1 cellular context compared by ENCODE assay signal in the genomic region with DNA sequence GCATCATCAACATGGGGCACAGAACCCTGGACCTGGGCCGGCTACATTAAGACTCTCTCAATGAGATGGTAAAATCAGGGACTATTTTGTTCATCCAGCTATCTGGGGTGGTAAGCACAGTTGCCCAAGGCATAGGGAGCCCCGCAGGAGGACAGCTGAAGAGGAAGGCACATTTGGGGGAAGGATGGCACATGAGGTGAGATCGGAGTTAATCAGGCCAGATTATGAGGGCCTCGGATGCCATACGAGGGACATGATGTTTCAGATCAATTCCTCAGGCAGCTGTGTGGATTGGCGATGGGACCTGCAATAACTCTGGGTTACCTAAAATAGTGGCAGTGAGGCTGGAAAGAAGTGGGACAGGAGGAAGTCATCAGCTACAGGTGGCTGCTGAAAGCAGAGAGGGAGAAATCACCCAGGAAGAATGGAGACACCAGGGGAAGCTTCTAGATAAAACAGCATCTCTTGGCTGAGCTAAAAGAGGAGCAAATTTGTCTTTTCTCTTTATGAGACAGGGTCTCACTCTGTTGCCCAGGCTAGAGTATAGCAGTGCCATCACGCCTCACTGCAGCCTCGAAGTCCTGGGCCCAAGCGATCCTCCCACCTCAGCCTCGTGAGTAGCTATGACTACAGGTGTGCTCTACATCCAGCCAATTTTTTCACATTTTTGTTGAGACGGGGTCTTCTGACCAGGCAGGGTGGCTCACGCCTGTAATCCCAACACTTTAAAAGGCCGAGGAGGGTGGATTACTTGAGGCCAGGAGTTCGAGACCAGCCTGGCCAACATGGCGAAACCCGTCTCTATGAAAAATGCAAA.
A peak's percentile ranks its signal among the peaks of the same experiment; 100 is the strongest.
TF ChIP-seq lines count a peak whose summit lies in the region.

No MANE protein-coding gene starts in this region.

TF ChIP-seq in HepG2, 621 proteins besides CTCF, POLR2A, EP300 and RAD21:
- TF ChIP-seq AGO2 (optimal IDR thresholded peaks at IDR 0.05; ENCODE audit: low read depth, low read length) (peak; percentile 79), RBM22 (optimal IDR thresholded peaks at IDR 0.05; ENCODE audit: low read length) (peak; percentile 89), RBFOX2 (IDR thresholded peaks at IDR 0.05; ENCODE audit: low read depth, low read length) (0 out of 2 replicates have a peak, but pooled peaks have one; percentile 33), POLR2G (IDR thresholded peaks at IDR 0.05; ENCODE audit: low read depth, low read length) (peak; percentile 32; the same call in 1 of the 2 replicates), ZBTB3 (CRISPR knock-in tag; IDR thresholded peaks at IDR 0.05; ENCODE audit: borderline replicate concordance, low read depth) (no peak), AKAP8 (CRISPR knock-in tag; IDR thresholded peaks at IDR 0.05) (0 out of 2 replicates have a peak, but pooled peaks have one; percentile 70), GLI4 (CRISPR knock-in tag; IDR thresholded peaks at IDR 0.05; ENCODE audit: borderline replicate concordance) (no peak), ZNF720 (CRISPR knock-in tag; IDR thresholded peaks at IDR 0.05) (no peak), MBD4 (IDR thresholded peaks at IDR 0.05; ENCODE audit: borderline replicate concordance, low read length) (peak; percentile 32; the same call in 1 of the 2 replicates), POLR2AphosphoS5 (IDR thresholded peaks at IDR 0.05; ENCODE audit: low read depth, low read length) (0 out of 2 replicates have a peak, but pooled peaks have one; percentile 22), ZNF121 (CRISPR knock-in tag; IDR thresholded peaks at IDR 0.05) (0 out of 2 replicates have a peak, but pooled peaks have one; percentile 32)
- TF ChIP-seq, protein P1, sequence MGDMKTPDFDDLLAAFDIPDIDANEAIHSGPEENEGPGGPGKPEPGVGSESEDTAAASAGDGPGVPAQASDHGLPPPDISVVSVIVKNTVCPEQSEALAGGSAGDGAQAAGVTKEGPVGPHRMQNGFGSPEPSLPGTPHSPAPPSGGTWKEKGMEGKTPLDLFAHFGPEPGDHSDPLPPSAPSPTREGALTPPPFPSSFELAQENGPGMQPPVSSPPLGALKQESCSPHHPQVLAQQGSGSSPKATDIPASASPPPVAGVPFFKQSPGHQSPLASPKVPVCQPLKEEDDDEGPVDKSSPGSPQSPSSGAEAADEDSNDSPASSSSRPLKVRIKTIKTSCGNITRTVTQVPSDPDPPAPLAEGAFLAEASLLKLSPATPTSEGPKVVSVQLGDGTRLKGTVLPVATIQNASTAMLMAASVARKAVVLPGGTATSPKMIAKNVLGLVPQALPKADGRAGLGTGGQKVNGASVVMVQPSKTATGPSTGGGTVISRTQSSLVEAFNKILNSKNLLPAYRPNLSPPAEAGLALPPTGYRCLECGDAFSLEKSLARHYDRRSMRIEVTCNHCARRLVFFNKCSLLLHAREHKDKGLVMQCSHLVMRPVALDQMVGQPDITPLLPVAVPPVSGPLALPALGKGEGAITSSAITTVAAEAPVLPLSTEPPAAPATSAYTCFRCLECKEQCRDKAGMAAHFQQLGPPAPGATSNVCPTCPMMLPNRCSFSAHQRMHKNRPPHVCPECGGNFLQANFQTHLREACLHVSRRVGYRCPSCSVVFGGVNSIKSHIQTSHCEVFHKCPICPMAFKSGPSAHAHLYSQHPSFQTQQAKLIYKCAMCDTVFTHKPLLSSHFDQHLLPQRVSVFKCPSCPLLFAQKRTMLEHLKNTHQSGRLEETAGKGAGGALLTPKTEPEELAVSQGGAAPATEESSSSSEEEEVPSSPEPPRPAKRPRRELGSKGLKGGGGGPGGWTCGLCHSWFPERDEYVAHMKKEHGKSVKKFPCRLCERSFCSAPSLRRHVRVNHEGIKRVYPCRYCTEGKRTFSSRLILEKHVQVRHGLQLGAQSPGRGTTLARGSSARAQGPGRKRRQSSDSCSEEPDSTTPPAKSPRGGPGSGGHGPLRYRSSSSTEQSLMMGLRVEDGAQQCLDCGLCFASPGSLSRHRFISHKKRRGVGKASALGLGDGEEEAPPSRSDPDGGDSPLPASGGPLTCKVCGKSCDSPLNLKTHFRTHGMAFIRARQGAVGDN (CRISPR knock-in tag; IDR thresholded peaks at IDR 0.05) = peak; percentile 22; the same call in 1 of the 2 replicates
